In genomic region chr6:99119109-99120031, GRCh38 we compare ENCODE assay signal across 8 cellular contexts.
A peak's percentile ranks its signal among the peaks of the same experiment; 100 is the strongest.
DNase-seq lines count a peak whose midpoint lies in the region; ATAC-seq and TF ChIP-seq lines count a peak whose summit lies in the region.

No MANE protein-coding gene starts in this region.

- no peaks in the 10 kb centered on the region for H3K79me2 ChIP-seq in osteoblast (ENCODE audit: insufficient read depth, low read length)

- H3K4me3 ChIP-seq in AG04450 (ENCODE audit: low read depth, low read length) (no peak overlapping the region), osteoblast (ENCODE audit: insufficient read depth, low read length) (no peak overlapping the region)

- no peaks in the 10 kb centered on the region for H4K20me1 ChIP-seq in osteoblast (ENCODE audit: insufficient read depth, low read length)

- H3K4me1 ChIP-seq in osteoblast (ENCODE audit: insufficient read depth, low read length) = no peaks in the 10 kb centered on the region

- no peaks in the 10 kb centered on the region for H3K9me3 ChIP-seq in AG04450 (ENCODE audit: control insufficient read depth, insufficient read depth, low read length)
- H3K9me3 ChIP-seq in osteoblast (ENCODE audit: low read depth, low read length) = no peaks in the 10 kb centered on the region

- DNase-seq in AG04450 (ENCODE audit: low read depth, low spot score) = peak; percentile 4
- DNase-seq in NCI-H146 (lab: John Stamatoyannopoulos, UW) = peak; percentile 75
- peak; percentile 22 for DNase-seq in T1000 (lab: John Stamatoyannopoulos, UW)
- peak; percentile 65 for DNase-seq in fibroblast of peridontal ligament (ENCODE audit: extremely low read depth)
- DNase-seq in osteoblast (ENCODE audit: insufficient read length, low spot score, missing footprints) = peak; percentile 50

- no peak overlapping the region for H2AFZ ChIP-seq in osteoblast (ENCODE audit: low read length)

- POLR2A ChIA-PET in AG04450 (lab: Yijun Ruan, JAX) = no interaction called here

- H3K27ac ChIP-seq in AG04450 (ENCODE audit: low read depth, low read length) (no peak overlapping the region), osteoblast (ENCODE audit: low read depth, low read length) (no peak overlapping the region)

- CTCF ChIA-PET in AG04450 (lab: Charles Lee) = interaction anchor here (0.5 to 2.1 kb wide), 34 partner anchors 10 to 1933 kb away, joined by 3 to 31 read pairs (median 4); no protein-coding TSS in a partner anchor

- H3K27me3 ChIP-seq in AG04450 (ENCODE audit: control insufficient read depth, insufficient read depth, low read length) (no peaks in the 10 kb centered on the region), osteoblast (ENCODE audit: insufficient read depth, low read length) (no peaks in the 10 kb centered on the region)

- no peak overlapping the region for H3K4me2 ChIP-seq in osteoblast (ENCODE audit: insufficient read depth, low read length)

- TF ChIP-seq CTCF in AG04450 (IDR thresholded peaks at IDR 0.05; ENCODE audit: low read depth, low read length) = peak; percentile 82
- peak; percentile 61 for TF ChIP-seq CTCF in GM12872 (IDR thresholded peaks at IDR 0.05; ENCODE audit: insufficient read depth, low read depth, low read length)
- peak; percentile 73 for TF ChIP-seq CTCF in osteoblast (IDR thresholded peaks at IDR 0.05; ENCODE audit: extremely low read depth, low read depth, low read length)

- ATAC-seq in HG02642 (IDR thresholded peaks at IDR 0.05; ENCODE audit: poor library complexity, unreplicated experiment) (peak; percentile 48), HG03460 (IDR thresholded peaks at IDR 0.05; ENCODE audit: unreplicated experiment) (no peak)

- no peaks in the 10 kb centered on the region for H3K36me3 ChIP-seq in osteoblast (ENCODE audit: insufficient read depth, low read length)

Comparison
In these comparisons a context has a peak if more than half of its experiments do, and no peak if none do; other contexts are left out.
1. DNase-seq: peak in every context shown above with its lines; median percentile 75 in NCI-H146; 65 in fibroblast of peridontal ligament; 50 in osteoblast; 22 in T1000; 4 in AG04450.